12 cellular contexts compared by ENCODE assay signal in genomic region chr12:120625557-120626419, GRCh38. TPM values are rescaled to one million over a fixed set of nuclear protein-coding genes. Genes with fewer than 3 reads are reported as not detected.
DNase-seq lines count a peak whose midpoint lies in the region; ATAC-seq and TF ChIP-seq lines count a peak whose summit lies in the region.
"Had no signal": no experiment of that assay in that cellular context is flagged by ENCODE, and none has a peak within 500 bp of the region (broad histone marks: within the 10 kb centered on the region; RNA-seq: fewer than 3 reads in every experiment).

No MANE protein-coding gene starts in this region.

- H3K4me2 ChIP-seq in neural progenitor cell, result no peak overlapping the region

- H3K4me1 ChIP-seq in neural progenitor cell, result no peaks in the 10 kb centered on the region
- H3K4me1 ChIP-seq: pancreas had no signal

- no peaks in the 10 kb centered on the region for H3K79me2 ChIP-seq in neural progenitor cell (ENCODE audit: low read depth)

- no peak overlapping the region for H3K4me3 Mint-ChIP-seq in activated CD4-positive, alpha-beta T cell treated with anti-CD3 and anti-CD28 coated beads for 36 hours
- H3K4me3 Mint-ChIP-seq in activated naive CD8-positive, alpha-beta T cell treated with anti-CD3 and anti-CD28 coated beads, Interleukin-2, amount 50 U/mL, for 24 hours, result no peak overlapping the region
- no peak overlapping the region for H3K4me3 Mint-ChIP-seq in neural progenitor cell
- H3K4me3 Mint-ChIP-seq: T-cell had no signal

- H3K27ac ChIP-seq in neural progenitor cell, result no peak overlapping the region
- H3K27ac ChIP-seq: pancreas had no signal

- H2AFZ ChIP-seq in neural progenitor cell (replicated peaks), result no peak overlapping the region

- no peak overlapping the region for H3K4me3 ChIP-seq in neural progenitor cell
- H3K4me3 ChIP-seq: pancreas had no signal

- ATAC-seq in activated CD4-positive, alpha-beta T cell treated with anti-CD3 and anti-CD28 coated beads for 36 hours, result peak; percentile 80
- peak; percentile 43 for ATAC-seq in activated naive CD8-positive, alpha-beta T cell treated with anti-CD3 and anti-CD28 coated beads, Interleukin-2, amount 50 U/mL, for 24 hours
- ATAC-seq in HG03097 (IDR thresholded peaks at IDR 0.05; ENCODE audit: low FRiP score, unreplicated experiment) (no peak), HG02884 (IDR thresholded peaks at IDR 0.05; ENCODE audit: unreplicated experiment) (no peak), omental fat pad (ENCODE audit: low FRiP score) (no peak)

- no peaks in the 10 kb centered on the region for H4K20me1 ChIP-seq in neural progenitor cell (ENCODE audit: low read depth)

- H3K9me3 Mint-ChIP-seq in activated CD4-positive, alpha-beta T cell treated with anti-CD3 and anti-CD28 coated beads for 36 hours (ENCODE audit: low read depth), result no peaks in the 10 kb centered on the region
- no peaks in the 10 kb centered on the region for H3K9me3 Mint-ChIP-seq in activated naive CD8-positive, alpha-beta T cell treated with anti-CD3 and anti-CD28 coated beads, Interleukin-2, amount 50 U/mL, for 24 hours
- H3K9me3 Mint-ChIP-seq in neural progenitor cell, result no peaks in the 10 kb centered on the region
- H3K9me3 Mint-ChIP-seq: activated naive CD4-positive, alpha-beta T cell treated with anti-CD3 and anti-CD28 coated beads, Interleukin-2, amount 50 U/mL, for 72 hours; T-cell had no signal

- no peaks in the 10 kb centered on the region for H3K9me3 ChIP-seq in neural progenitor cell (ENCODE audit: low read depth)
- H3K9me3 ChIP-seq: pancreas had no signal

- peak; percentile 67 for DNase-seq in activated CD4-positive, alpha-beta T cell treated with anti-CD3 and anti-CD28 coated beads for 36 hours
- DNase-seq in activated CD4-positive, alpha-beta T cell treated with anti-CD3 and anti-CD28 coated beads, Interleukin-2, amount 50 U/mL, for 1 hour, result no peak
- DNase-seq in NAMALWA (ENCODE audit: low spot score) (peak; percentile 81), neural progenitor cell (ENCODE audit: low spot score) (peak; percentile 10), omental fat pad (ENCODE audit: low spot score) (no peak)
- peak; percentile 27 for DNase-seq in activated naive CD8-positive, alpha-beta T cell treated with anti-CD3 and anti-CD28 coated beads, Interleukin-2, amount 50 U/mL, for 24 hours
- DNase-seq: NCI-H1930 had no signal

- POLR2A ChIA-PET in activated CD4-positive, alpha-beta T cell treated with anti-CD3 and anti-CD28 coated beads for 36 hours (lab: Charles Lee), result no interaction called here

- H3K9ac ChIP-seq in neural progenitor cell, result no peak overlapping the region

- CTCF ChIA-PET in activated CD4-positive, alpha-beta T cell treated with anti-CD3 and anti-CD28 coated beads for 36 hours (lab: Charles Lee), result interaction anchor here (0.6 to 1.2 kb wide), 7 partner anchors 11 to 293 kb away, joined by 3 to 6 read pairs (median 3); partner anchors contain the start of gene POP5

- H3K27me3 ChIP-seq in neural progenitor cell, result no peaks in the 10 kb centered on the region
- H3K27me3 ChIP-seq: pancreas had no signal

- no peaks in the 10 kb centered on the region for H3K4me1 Mint-ChIP-seq in activated CD4-positive, alpha-beta T cell treated with anti-CD3 and anti-CD28 coated beads for 36 hours
- no peaks in the 10 kb centered on the region for H3K4me1 Mint-ChIP-seq in activated naive CD8-positive, alpha-beta T cell treated with anti-CD3 and anti-CD28 coated beads, Interleukin-2, amount 50 U/mL, for 24 hours
- peaks cover 21% of the 10 kb centered on the region for H3K4me1 Mint-ChIP-seq in neural progenitor cell
- H3K4me1 Mint-ChIP-seq: T-cell had no signal

- no peaks in the 10 kb centered on the region for H3K36me3 ChIP-seq in neural progenitor cell
- H3K36me3 ChIP-seq: pancreas had no signal

- peaks cover under 1% of the 10 kb centered on the region for H3K27me3 Mint-ChIP-seq in activated CD4-positive, alpha-beta T cell treated with anti-CD3 and anti-CD28 coated beads for 36 hours
- H3K27me3 Mint-ChIP-seq in activated naive CD8-positive, alpha-beta T cell treated with anti-CD3 and anti-CD28 coated beads, Interleukin-2, amount 50 U/mL, for 24 hours, result peaks cover 7% of the 10 kb centered on the region
- peaks cover 9% of the 10 kb centered on the region for H3K27me3 Mint-ChIP-seq in neural progenitor cell (ENCODE audit: insufficient read depth, low read depth)

- H3K27ac Mint-ChIP-seq in activated CD4-positive, alpha-beta T cell treated with anti-CD3 and anti-CD28 coated beads for 36 hours, result no peak overlapping the region
- H3K27ac Mint-ChIP-seq in activated naive CD8-positive, alpha-beta T cell treated with anti-CD3 and anti-CD28 coated beads, Interleukin-2, amount 50 U/mL, for 24 hours, result no peak overlapping the region
- no peak overlapping the region for H3K27ac Mint-ChIP-seq in neural progenitor cell
- H3K27ac Mint-ChIP-seq: activated naive CD4-positive, alpha-beta T cell treated with anti-CD3 and anti-CD28 coated beads, Interleukin-2, amount 50 U/mL, for 72 hours; T-cell had no signal

- peak; percentile 25 for TF ChIP-seq CTCF in neural progenitor cell (IDR thresholded peaks at IDR 0.05)
- TF ChIP-seq CTCF in omental fat pad (IDR thresholded peaks at IDR 0.05), result no peak

- H3F3A ChIP-seq in neural progenitor cell (ENCODE audit: low read depth), result no peaks in the 10 kb centered on the region

- intact Hi-C loops in activated CD4-positive, alpha-beta T cell treated with anti-CD3 and anti-CD28 coated beads for 36 hours (cut with DNase I, micrococcal nuclease), result loop anchor here in 1 of 2 experiments (1.0 kb wide), 1 partner anchor 485 kb away; no protein-coding TSS in a partner anchor

- no peaks in the 10 kb centered on the region for H3K36me3 Mint-ChIP-seq in activated CD4-positive, alpha-beta T cell treated with anti-CD3 and anti-CD28 coated beads for 36 hours (ENCODE audit: low read depth)
- no peaks in the 10 kb centered on the region for H3K36me3 Mint-ChIP-seq in activated naive CD8-positive, alpha-beta T cell treated with anti-CD3 and anti-CD28 coated beads, Interleukin-2, amount 50 U/mL, for 24 hours (ENCODE audit: low read depth)
- H3K36me3 Mint-ChIP-seq in neural progenitor cell, result no peaks in the 10 kb centered on the region
- H3K36me3 Mint-ChIP-seq: activated naive CD4-positive, alpha-beta T cell treated with anti-CD3 and anti-CD28 coated beads, Interleukin-2, amount 50 U/mL, for 72 hours; T-cell had no signal

RNA-seq across cellular contexts. Expression of gene CABP1, which starts 14.6 kb away (rescaled TPM):
- under 1 TPM; 0.73 to 0.90 TPM for total RNA-seq in activated CD4-positive, alpha-beta T cell treated with anti-CD3 and anti-CD28 coated beads for 36 hours
- total RNA-seq in neural progenitor cell (ENCODE audit: low replicate concordance) (0.47 and 1.6 TPM in 2 replicates), omental fat pad (10 to 100 TPM in 2 of 4 donors, 1 to 10 TPM in 2; 2.1 to 14.7 (median 6.6) TPM)
- total RNA-seq: T-cell had no signal

RNA-seq across cellular contexts. Expression of gene POP5, which starts 44.6 kb away (rescaled TPM):
- total RNA-seq in activated CD4-positive, alpha-beta T cell treated with anti-CD3 and anti-CD28 coated beads for 36 hours, result 10 to 100 TPM; 44.8 to 52.6 TPM
- 42.7 and 43.7 TPM in 2 replicates for total RNA-seq in neural progenitor cell (ENCODE audit: low replicate concordance)
- total RNA-seq in omental fat pad, result 10 to 100 TPM; 20.9 to 44.6 (median 34.3) TPM

Comparison
In these comparisons a context has a peak if more than half of its experiments do, and no peak if none do; other contexts are left out.
1. DNase-seq: peak in activated CD4-positive, alpha-beta T cell treated with anti-CD3 and anti-CD28 coated beads for 36 hours (single experiment), NAMALWA (single experiment), activated naive CD8-positive, alpha-beta T cell treated with anti-CD3 and anti-CD28 coated beads, Interleukin-2, amount 50 U/mL, for 24 hours (single experiment) and neural progenitor cell (single experiment); none in activated CD4-positive, alpha-beta T cell treated with anti-CD3 and anti-CD28 coated beads, Interleukin-2, amount 50 U/mL, for 1 hour (single experiment) and omental fat pad (single experiment).
2. ATAC-seq: peak in activated CD4-positive, alpha-beta T cell treated with anti-CD3 and anti-CD28 coated beads for 36 hours (single experiment) and activated naive CD8-positive, alpha-beta T cell treated with anti-CD3 and anti-CD28 coated beads, Interleukin-2, amount 50 U/mL, for 24 hours (single experiment); none in HG03097 (single experiment), HG02884 (single experiment) and omental fat pad (single experiment).